Comparison of ENCODE assay signal across 8 cellular contexts in the genomic region with DNA sequence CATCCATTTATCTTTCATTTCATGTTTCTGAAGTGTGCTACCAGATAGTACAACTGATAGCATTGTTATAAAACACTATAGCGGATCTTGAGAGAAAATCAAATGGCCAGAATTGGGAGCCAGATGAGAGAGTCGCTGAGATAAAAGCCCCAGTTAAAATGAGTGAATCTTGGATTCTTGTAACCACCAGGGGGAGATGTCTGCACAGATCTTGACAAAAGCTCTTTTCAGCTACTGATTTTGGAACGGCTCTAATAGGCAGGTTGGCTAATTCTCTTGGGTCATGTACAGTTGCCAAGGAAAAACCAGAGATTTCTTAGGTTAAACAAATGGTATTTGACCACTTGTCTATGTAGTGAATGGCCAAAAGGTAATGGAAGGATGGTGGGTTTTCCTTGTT. TPM values are rescaled to one million over a fixed set of nuclear protein-coding genes. Genes with fewer than 3 reads are reported as not detected.
DNase-seq lines count a peak whose midpoint lies in the region; ATAC-seq and TF ChIP-seq lines count a peak whose summit lies in the region.

No MANE protein-coding gene starts in this region.

- H3K36me3 ChIP-seq in heart right ventricle = peaks cover 0 to 40% (median 0%) of the 10 kb centered on the region in 9 donors

- CTCF ChIA-PET in GM10248 (lab: Yijun Ruan, JAX) = interaction anchor here (0.7 to 8.6 kb wide), 20 partner anchors 9 to 333 kb away, joined by 3 to 145 read pairs (median 5); no protein-coding TSS in a partner anchor

- H3K9me3 ChIP-seq in heart right ventricle = no peaks in the 10 kb centered on the region

- H3K27me3 ChIP-seq in heart right ventricle = no peaks in the 10 kb centered on the region

- 22 to 27% methylated on average over 3 of the region's 3 CpGs for WGBS in heart right ventricle, 2 donors

- H3K4me3 Mint-ChIP-seq in activated T-helper 17 cell treated with anti-CD3 and anti-CD28 coated beads, Interleukin-2, amount 50 U/mL, for 72 hours = no peak overlapping the region

- H3K27ac ChIP-seq in heart right ventricle = no peak overlapping the region

- POLR2A ChIA-PET in GM10248 (lab: Yijun Ruan, JAX) = no interaction called here

- ATAC-seq in activated T-helper 17 cell treated with anti-CD3 and anti-CD28 coated beads, Interleukin-2, amount 50 U/mL, for 72 hours (replicated peaks) = peak; percentile 56
- ATAC-seq in heart right ventricle (peak in 7 of 8 donors; percentile 47 to 89 (median 66)), HG02610 (IDR thresholded peaks at IDR 0.05; ENCODE audit: unreplicated experiment) (no peak), GM18907 (IDR thresholded peaks at IDR 0.05; ENCODE audit: unreplicated experiment) (no peak)

- no peak overlapping the region for H3K27ac Mint-ChIP-seq in activated T-helper 17 cell treated with anti-CD3 and anti-CD28 coated beads, Interleukin-2, amount 50 U/mL, for 72 hours

- peak; percentile 64 for TF ChIP-seq CTCF in GM10248 (IDR thresholded peaks at IDR 0.05; ENCODE audit: control extremely low read depth, extremely low read depth, low read depth, missing control alignments)
- TF ChIP-seq CTCF in heart right ventricle (IDR thresholded peaks at IDR 0.05) = peak; percentile 58 to 82 (median 78)

- intact Hi-C loops in heart right ventricle (cut with DNase I) = loop anchor here in 9 of 10 donors (1.0 to 10.0 kb wide), 10 partner anchors 40 to 416 kb away; partner anchors contain the start of gene F2R (in 2 of the 9)

- peak; percentile 74 for DNase-seq in AG20443 (ENCODE audit: low spot score)
- peak; percentile 42 for DNase-seq in GM10248 (ENCODE audit: extremely low spot score)
- peak; percentile 23 for DNase-seq in NCI-H1694 (lab: John Stamatoyannopoulos, UW)
- peak in 1 of 2 donors; percentile 57 for DNase-seq in heart right ventricle
- DNase-seq in putamen (ENCODE audit: low spot score) = peak; percentile 45

- H3K27me3 Mint-ChIP-seq in activated T-helper 17 cell treated with anti-CD3 and anti-CD28 coated beads, Interleukin-2, amount 50 U/mL, for 72 hours = no peaks in the 10 kb centered on the region

- peaks cover 5% of the 10 kb centered on the region for H3K4me1 Mint-ChIP-seq in activated T-helper 17 cell treated with anti-CD3 and anti-CD28 coated beads, Interleukin-2, amount 50 U/mL, for 72 hours

- H3K4me3 ChIP-seq in heart right ventricle = no peak overlapping the region

- H3K4me1 ChIP-seq in heart right ventricle = peaks cover 0 to 8% (median 0%) of the 10 kb centered on the region in 9 donors

- no peaks in the 10 kb centered on the region for H3K9me3 Mint-ChIP-seq in activated T-helper 17 cell treated with anti-CD3 and anti-CD28 coated beads, Interleukin-2, amount 50 U/mL, for 72 hours

- peaks cover 97% of the 10 kb centered on the region for H3K36me3 Mint-ChIP-seq in activated T-helper 17 cell treated with anti-CD3 and anti-CD28 coated beads, Interleukin-2, amount 50 U/mL, for 72 hours (ENCODE audit: low read depth)

RNA-seq across cellular contexts. Expression of gene F2RL2, which starts 21.7 kb away (rescaled TPM):
- total RNA-seq in activated T-helper 17 cell treated with anti-CD3 and anti-CD28 coated beads, Interleukin-2, amount 50 U/mL, for 72 hours = 1 to 10 TPM in 1 of 2 donors, not detected in 1; 1.1 TPM
- 1 to 10 TPM in 2 of 10 donors, under 1 TPM in 8; 0.12 to 1.5 (median 0.45) TPM for total RNA-seq in heart right ventricle
- polyA plus RNA-seq in heart right ventricle = under 1 TPM; 0.15 to 0.30 TPM

Comparison
In these comparisons a context has a peak if more than half of its experiments do, and no peak if none do; other contexts are left out.
1. ATAC-seq: peak in activated T-helper 17 cell treated with anti-CD3 and anti-CD28 coated beads, Interleukin-2, amount 50 U/mL, for 72 hours (single experiment) and heart right ventricle (7 of 8); none in HG02610 (single experiment) and GM18907 (single experiment).